ENCODE assay signal across 10 cellular contexts in genomic region chr11:26331911-26332571, GRCh38. TPM values are rescaled to one million over a fixed set of nuclear protein-coding genes. Genes with fewer than 3 reads are reported as not detected.
DNase-seq lines count a peak whose midpoint lies in the region; ATAC-seq, FAIRE-seq and TF ChIP-seq lines count a peak whose summit lies in the region.
"Had no signal": no experiment of that assay in that cellular context is flagged by ENCODE, and none has a peak within 500 bp of the region (broad histone marks: within the 10 kb centered on the region; RNA-seq: fewer than 3 reads in every experiment).

Gene ANO3, plus strand, starts transcription at chr11:26332130. Its CDS starts 146 bp downstream, at chr11:26332276.

- TF ChIP-seq CTCF in GM12875 (IDR thresholded peaks at IDR 0.05; ENCODE audit: borderline replicate concordance, insufficient read depth, low read depth, low read length) (peak; percentile 44; the same call in 1 of the 2 replicates), WERI-Rb-1 (IDR thresholded peaks at IDR 0.05; ENCODE audit: low read depth, low read length) (peak; percentile 74), pancreas (IDR thresholded peaks at IDR 0.05) (peak; percentile 23 to 38 (median 28))

- no peaks in the 10 kb centered on the region for H3K9me3 ChIP-seq in WERI-Rb-1 (ENCODE audit: severe bottlenecking)
- H3K9me3 ChIP-seq in pancreas: no peaks in the 10 kb centered on the region

- H3K27me3 ChIP-seq in WERI-Rb-1 (ENCODE audit: insufficient read depth, low read depth, severe bottlenecking) (peaks cover 11% of the 10 kb centered on the region), pancreas (peaks cover 0 to 8% (median 3%) of the 10 kb centered on the region in 4 donors)

- H3K27ac ChIP-seq in WERI-Rb-1: no peak within 1 kb of the TSS
- no peak within 1 kb of the TSS for H3K27ac ChIP-seq in pancreas
- H3K27ac ChIP-seq: skin epidermis had no signal

- ATAC-seq in HG02642 (IDR thresholded peaks at IDR 0.05; ENCODE audit: poor library complexity, unreplicated experiment): peak; percentile 95
- peak; percentile 99 to 100 (median 100) for ATAC-seq in pancreas
- ATAC-seq: HCT116 had no signal

- FAIRE-seq in pancreas (lab: Jason Lieb, UNC): no peak

- H3K4me1 ChIP-seq in pancreas: peaks cover 0 to 2% (median 0%) of the 10 kb centered on the region in 3 donors

- intact Hi-C loops in pancreas (cut with DNase I): no loop called here

- H3K36me3 ChIP-seq in WERI-Rb-1 (no peaks in the 10 kb centered on the region), pancreas (no peaks in the 10 kb centered on the region)

- DNase-seq in 8988T: peak; percentile 66
- DNase-seq in NCI-H1105 (lab: John Stamatoyannopoulos, UW): peak; percentile 90
- DNase-seq in WERI-Rb-1: peak; percentile 86
- peak; percentile 3 for DNase-seq in glomerular endothelial cell (ENCODE audit: extremely low read depth, low read depth, low spot score)
- peak; percentile 70 to 90 (median 81) for DNase-seq in pancreas
- no peak for DNase-seq in activated gamma-delta T cell (lab: John Stamatoyannopoulos, UW)

- whole genome bisulfite sequencing in pancreas, 2 donors: 3% methylated on average over 36 of the region's 36 CpGs

- H3K4me3 ChIP-seq in GM12875 (ENCODE audit: low read depth, low read length): no peak within 1 kb of the TSS
- H3K4me3 ChIP-seq in WERI-Rb-1 (ENCODE audit: low read depth, low read length): peak within 1 kb of the TSS; percentile 43
- H3K4me3 ChIP-seq in pancreas: peak within 1 kb of the TSS in 2 of 4 donors; percentile 14 to 22
- H3K4me3 ChIP-seq: skin epidermis had no signal

RNA-seq across cellular contexts. Expression of gene ANO3, which starts in this region (rescaled TPM):
- total RNA-seq in glomerular endothelial cell (0.12 TPM in 1 of 2 replicates, not detected in the other), pancreas (1 to 10 TPM in 1 of 6 donors, under 1 TPM in 5; 0.06 to 1.1 (median 0.76) TPM)
- polyA plus RNA-seq in pancreas: under 1 TPM; 0.19 to 0.49 TPM

Comparison
In these comparisons a context has a peak if more than half of its experiments do, and no peak if none do; other contexts are left out.
1. Peak in DNase-seq in glomerular endothelial cell; RNA of the gene not detected or under 1 TPM.